Comparison of ENCODE assay signal across 18 cellular contexts in genomic region chr2:128493880-128494279, GRCh38.
DNase-seq lines count a peak whose midpoint lies in the region; ATAC-seq and TF ChIP-seq lines count a peak whose summit lies in the region.
"Had no signal": no experiment of that assay in that cellular context is flagged by ENCODE, and none has a peak within 500 bp of the region (broad histone marks: within the 10 kb centered on the region; RNA-seq: fewer than 3 reads in every experiment).

No MANE protein-coding gene starts in this region.

- no peaks in the 10 kb centered on the region for H3K9me3 ChIP-seq in right atrium auricular region
- no peaks in the 10 kb centered on the region for H3K9me3 ChIP-seq in body of pancreas
- H3K9me3 ChIP-seq in vagina, result no peaks in the 10 kb centered on the region
- H3K9me3 ChIP-seq in breast epithelium, result peaks cover 0 to 14% of the 10 kb centered on the region in 2 donors
- H3K9me3 ChIP-seq in BE2C, result no peaks in the 10 kb centered on the region
- H3K9me3 ChIP-seq: HAP-1 had no signal

- H3K4me1 ChIP-seq in right atrium auricular region, result peaks cover 0 to 21% of the 10 kb centered on the region in 2 donors
- peaks cover 41% of the 10 kb centered on the region for H3K4me1 ChIP-seq in body of pancreas
- peaks cover 7% of the 10 kb centered on the region for H3K4me1 ChIP-seq in vagina
- H3K4me1 ChIP-seq in breast epithelium, result peaks cover 0 to 4% of the 10 kb centered on the region in 2 donors
- H3K4me1 ChIP-seq in BE2C, result no peaks in the 10 kb centered on the region
- H3K4me1 ChIP-seq: HAP-1 had no signal

- peak overlapping the region in 1 of 2 donors; percentile 8 for H3K27ac ChIP-seq in right atrium auricular region
- peak overlapping the region in 3 of 4 donors; percentile 43 to 67 (median 66) for H3K27ac ChIP-seq in body of pancreas
- no peak overlapping the region for H3K27ac ChIP-seq in vagina
- no peak overlapping the region for H3K27ac ChIP-seq in breast epithelium

- peak; percentile 26 for DNase-seq in right atrium auricular region (ENCODE audit: low spot score)
- no peak for DNase-seq in Right ventricle myocardium inferior (ENCODE audit: missing footprints)
- DNase-seq in body of pancreas, result no peak
- DNase-seq in mesothelial cell of epicardium (ENCODE audit: low spot score in 2 of 2, unreplicated experiment in 2 of 2), result no peak
- peak; percentile 58 to 74 for DNase-seq in vagina (ENCODE audit: extremely low spot score in 2 of 2)
- DNase-seq in breast epithelium (ENCODE audit: low spot score in 2 of 2), result no peak
- no peak for DNase-seq in globus pallidus (ENCODE audit: low spot score)
- DNase-seq in BE2C, result no peak
- DNase-seq: DMS153, IMR-90, NCI-H1930, NCI-H2171 treated with DMSO at 0.1 percent for 48 hours, NCI-H510A, NCI-H82, Right ventricle myocardium superior had no signal

- 80 to 81% methylated on average over 15 of the region's 15 CpGs for WGBS in body of pancreas, 2 donors

- H3K9me3 Mint-ChIP-seq in mesothelial cell of epicardium, result no peaks in the 10 kb centered on the region

- TF ChIP-seq POLR2A in body of pancreas (IDR thresholded peaks at IDR 0.05) (no peak), vagina (IDR thresholded peaks at IDR 0.05) (no peak), breast epithelium (IDR thresholded peaks at IDR 0.05) (no peak)

- TF ChIP-seq CTCF in right atrium auricular region (IDR thresholded peaks at IDR 0.05) (no peak), body of pancreas (IDR thresholded peaks at IDR 0.05) (peak in 2 of 7 experiments; percentile 6 to 11), mesothelial cell of epicardium (IDR thresholded peaks at IDR 0.05; ENCODE audit: unreplicated experiment) (no peak), vagina (IDR thresholded peaks at IDR 0.05) (no peak), breast epithelium (IDR thresholded peaks at IDR 0.05) (no peak), BE2C (IDR thresholded peaks at IDR 0.05; ENCODE audit: low read depth, low read length) (no peak)

- H3K27me3 Mint-ChIP-seq in mesothelial cell of epicardium (ENCODE audit: low read depth), result no peaks in the 10 kb centered on the region

- H3K4me3 Mint-ChIP-seq in mesothelial cell of epicardium, result no peak overlapping the region
- H3K4me3 Mint-ChIP-seq: B cell had no signal

- ATAC-seq in Right ventricle myocardium inferior, result no peak
- ATAC-seq in body of pancreas, result peak; percentile 8
- ATAC-seq: Panc1 had no signal

- H3K4me3 ChIP-seq in right atrium auricular region (no peak overlapping the region), body of pancreas (no peak overlapping the region), vagina (no peak overlapping the region), breast epithelium (no peak overlapping the region), BE2C (ENCODE audit: low read depth, low read length) (no peak overlapping the region)
- H3K4me3 ChIP-seq: HAP-1 had no signal

- H3K36me3 ChIP-seq in right atrium auricular region (no peaks in the 10 kb centered on the region), body of pancreas (replicated peaks in 1 of 2; ENCODE audit: insufficient read depth in 1 of 2, low read depth in 2 of 2) (no peaks in the 10 kb centered on the region), vagina (no peaks in the 10 kb centered on the region), breast epithelium (no peaks in the 10 kb centered on the region), BE2C (no peaks in the 10 kb centered on the region)
- H3K36me3 ChIP-seq: HAP-1 had no signal

- intact Hi-C loops in Right ventricle myocardium inferior (cut with DNase I) (loop anchor here (1.0 to 2.0 kb wide), 3 partner anchors 27 to 171 kb away; no protein-coding TSS in a partner anchor), body of pancreas (cut with DNase I) (no loop called here), vagina (cut with DNase I) (no loop called here), breast epithelium (cut with DNase I; ENCODE audit: low total_unique reads) (no loop called here)

- H3K27ac Mint-ChIP-seq in mesothelial cell of epicardium, result peak overlapping the region; percentile 1
- H3K27ac Mint-ChIP-seq: B cell had no signal

- no peaks in the 10 kb centered on the region for H3K36me3 Mint-ChIP-seq in mesothelial cell of epicardium

- H3K27me3 ChIP-seq in right atrium auricular region (no peaks in the 10 kb centered on the region), body of pancreas (no peaks in the 10 kb centered on the region), vagina (no peaks in the 10 kb centered on the region), breast epithelium (no peaks in the 10 kb centered on the region), BE2C (no peaks in the 10 kb centered on the region)

- peaks cover 59% of the 10 kb centered on the region for H3K4me1 Mint-ChIP-seq in mesothelial cell of epicardium
- H3K4me1 Mint-ChIP-seq: B cell had no signal

Comparison
In these comparisons a context has a peak if more than half of its experiments do, and no peak if none do; other contexts are left out.
1. DNase-seq: peak in right atrium auricular region (single experiment) and vagina (2 of 2); none in Right ventricle myocardium inferior (single experiment), body of pancreas (0 of 4), mesothelial cell of epicardium (0 of 2), breast epithelium (0 of 2), globus pallidus (single experiment) and BE2C (single experiment).
2. H3K27ac ChIP-seq: peak in body of pancreas (3 of 4); none in vagina (single experiment) and breast epithelium (0 of 2).